ENCODE assay signal across 1 cellular context in the genomic region with DNA sequence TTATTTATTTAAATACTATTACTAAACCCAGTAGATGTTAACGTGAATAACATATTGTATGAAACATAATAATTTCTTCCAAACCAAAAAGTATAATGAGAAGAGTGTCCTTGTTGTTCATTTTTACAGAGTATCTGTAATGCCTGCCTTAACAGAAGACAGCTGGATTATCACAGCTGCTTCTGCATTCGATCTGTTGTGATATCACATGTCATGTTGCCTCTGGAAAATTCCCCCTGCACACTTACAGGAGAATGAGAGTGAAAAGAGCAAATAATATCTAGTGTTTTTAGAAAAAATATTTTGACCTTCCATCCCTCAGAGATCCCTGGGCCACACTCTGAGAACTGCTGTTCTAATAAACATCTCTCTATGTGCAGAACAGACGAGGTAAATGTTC.
TF ChIP-seq lines count a peak whose summit lies in the region.

No MANE protein-coding gene starts in this region.

TF ChIP-seq in GM23338, 12 proteins besides CTCF, POLR2A, EP300 and RAD21 (continued from another document):
- TF ChIP-seq ZNF462 (CRISPR knock-in tag; IDR thresholded peaks at IDR 0.05) (no peak), ZNF331 (CRISPR knock-in tag; IDR thresholded peaks at IDR 0.05; ENCODE audit: low read depth) (no peak), EZH2 (IDR thresholded peaks at IDR 0.05; ENCODE audit: low read depth, unreplicated experiment) (no peak), EZH2phosphoT487 (IDR thresholded peaks at IDR 0.05; ENCODE audit: unreplicated experiment) (no peak), CREB1 (CRISPR knock-in tag; IDR thresholded peaks at IDR 0.05; ENCODE audit: low read depth) (no peak), ETS1 (IDR thresholded peaks at IDR 0.05) (no peak), JUNB (IDR thresholded peaks at IDR 0.05; ENCODE audit: unreplicated experiment) (no peak), NANOG (IDR thresholded peaks at IDR 0.05; ENCODE audit: borderline replicate concordance) (no peak), STAT1 (IDR thresholded peaks at IDR 0.05; ENCODE audit: unreplicated experiment) (no peak)
- TF ChIP-seq, protein P1, sequence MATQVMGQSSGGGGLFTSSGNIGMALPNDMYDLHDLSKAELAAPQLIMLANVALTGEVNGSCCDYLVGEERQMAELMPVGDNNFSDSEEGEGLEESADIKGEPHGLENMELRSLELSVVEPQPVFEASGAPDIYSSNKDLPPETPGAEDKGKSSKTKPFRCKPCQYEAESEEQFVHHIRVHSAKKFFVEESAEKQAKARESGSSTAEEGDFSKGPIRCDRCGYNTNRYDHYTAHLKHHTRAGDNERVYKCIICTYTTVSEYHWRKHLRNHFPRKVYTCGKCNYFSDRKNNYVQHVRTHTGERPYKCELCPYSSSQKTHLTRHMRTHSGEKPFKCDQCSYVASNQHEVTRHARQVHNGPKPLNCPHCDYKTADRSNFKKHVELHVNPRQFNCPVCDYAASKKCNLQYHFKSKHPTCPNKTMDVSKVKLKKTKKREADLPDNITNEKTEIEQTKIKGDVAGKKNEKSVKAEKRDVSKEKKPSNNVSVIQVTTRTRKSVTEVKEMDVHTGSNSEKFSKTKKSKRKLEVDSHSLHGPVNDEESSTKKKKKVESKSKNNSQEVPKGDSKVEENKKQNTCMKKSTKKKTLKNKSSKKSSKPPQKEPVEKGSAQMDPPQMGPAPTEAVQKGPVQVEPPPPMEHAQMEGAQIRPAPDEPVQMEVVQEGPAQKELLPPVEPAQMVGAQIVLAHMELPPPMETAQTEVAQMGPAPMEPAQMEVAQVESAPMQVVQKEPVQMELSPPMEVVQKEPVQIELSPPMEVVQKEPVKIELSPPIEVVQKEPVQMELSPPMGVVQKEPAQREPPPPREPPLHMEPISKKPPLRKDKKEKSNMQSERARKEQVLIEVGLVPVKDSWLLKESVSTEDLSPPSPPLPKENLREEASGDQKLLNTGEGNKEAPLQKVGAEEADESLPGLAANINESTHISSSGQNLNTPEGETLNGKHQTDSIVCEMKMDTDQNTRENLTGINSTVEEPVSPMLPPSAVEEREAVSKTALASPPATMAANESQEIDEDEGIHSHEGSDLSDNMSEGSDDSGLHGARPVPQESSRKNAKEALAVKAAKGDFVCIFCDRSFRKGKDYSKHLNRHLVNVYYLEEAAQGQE (IDR thresholded peaks at IDR 0.05; ENCODE audit: unreplicated experiment) = no peak
